Comparison of ENCODE assay signal across 8 cellular contexts in genomic region chr5:141637693-141638419, GRCh38. TPM values are rescaled to one million over a fixed set of nuclear protein-coding genes. Genes with fewer than 3 reads are reported as not detected.
DNase-seq lines count a peak whose midpoint lies in the region; ATAC-seq and TF ChIP-seq lines count a peak whose summit lies in the region.

No MANE protein-coding gene starts in this region.

- H3K27me3 Mint-ChIP-seq in activated naive CD8-positive, alpha-beta T cell treated with anti-CD3 and anti-CD28 coated beads, Interleukin-2, amount 50 U/mL, for 24 hours, result no peaks in the 10 kb centered on the region

- peak overlapping the region; percentile 70 for H2AFZ ChIP-seq in SU-DHL-6 (ENCODE audit: low read depth, low read length, severe bottlenecking)

- H3K4me1 Mint-ChIP-seq in activated naive CD8-positive, alpha-beta T cell treated with anti-CD3 and anti-CD28 coated beads, Interleukin-2, amount 50 U/mL, for 24 hours, result peaks cover 58% of the 10 kb centered on the region

- H3K9me3 Mint-ChIP-seq in activated naive CD8-positive, alpha-beta T cell treated with anti-CD3 and anti-CD28 coated beads, Interleukin-2, amount 50 U/mL, for 24 hours, result no peaks in the 10 kb centered on the region

- DNase-seq in NCI-H748 (lab: John Stamatoyannopoulos, UW; ENCODE audit: unreplicated experiment) (peak; percentile 39), NCI-H748 treated with DMSO at 0.1 percent for 48 hours (lab: John Stamatoyannopoulos, UW) (no peak), HL-60 (ENCODE audit: low read depth in 1 of 2, low spot score in 1 of 2) (peak; percentile 37 to 72), right atrium auricular region (ENCODE audit: low spot score) (no peak), retinal pigment epithelial cell (ENCODE audit: low read depth) (no peak), NCI-H2081 treated with DMSO at 0.1 percent for 48 hours (lab: John Stamatoyannopoulos, UW) (no peak)
- DNase-seq in activated naive CD8-positive, alpha-beta T cell treated with anti-CD3 and anti-CD28 coated beads, Interleukin-2, amount 50 U/mL, for 24 hours, result peak; percentile 76

- H3K27ac ChIP-seq in HL-60 (replicated peaks) (peak overlapping the region; percentile 40; the same call in 1 of the 2 replicates), SU-DHL-6 (ENCODE audit: low read depth, low read length) (peak overlapping the region; percentile 82), right atrium auricular region (peak overlapping the region in 1 of 2 donors; percentile 74)

- H3K4me3 Mint-ChIP-seq in activated naive CD8-positive, alpha-beta T cell treated with anti-CD3 and anti-CD28 coated beads, Interleukin-2, amount 50 U/mL, for 24 hours, result peak overlapping the region; percentile 90

- H3K36me3 ChIP-seq in SU-DHL-6 (ENCODE audit: low read length) (no peaks in the 10 kb centered on the region; the same call in 1 of the 2 replicates), right atrium auricular region (no peaks in the 10 kb centered on the region)

- H3K9me2 ChIP-seq in SU-DHL-6 (replicated peaks; ENCODE audit: insufficient read depth, low read length), result no peaks in the 10 kb centered on the region

- peaks cover 46% of the 10 kb centered on the region for H3K79me2 ChIP-seq in SU-DHL-6 (ENCODE audit: insufficient read depth, low read length)

- peak; percentile 39 for ATAC-seq in activated naive CD8-positive, alpha-beta T cell treated with anti-CD3 and anti-CD28 coated beads, Interleukin-2, amount 50 U/mL, for 24 hours

- H3K9ac ChIP-seq in SU-DHL-6 (ENCODE audit: low read length), result peak overlapping the region; percentile 94

- peaks cover 14% of the 10 kb centered on the region; the same call in 1 of the 2 replicates for H4K20me1 ChIP-seq in SU-DHL-6 (ENCODE audit: low read depth, low read length)

- H3K4me2 ChIP-seq in SU-DHL-6 (ENCODE audit: low read depth, low read length, poor library complexity, severe bottlenecking), result peak overlapping the region; percentile 71

- H3K9me3 ChIP-seq in SU-DHL-6 (ENCODE audit: insufficient read depth, low read length) (no peaks in the 10 kb centered on the region), right atrium auricular region (no peaks in the 10 kb centered on the region)

- H3K27ac Mint-ChIP-seq in activated naive CD8-positive, alpha-beta T cell treated with anti-CD3 and anti-CD28 coated beads, Interleukin-2, amount 50 U/mL, for 24 hours, result peak overlapping the region; percentile 92

- H3K4me1 ChIP-seq in right atrium auricular region, result peaks cover 0 to 35% of the 10 kb centered on the region in 2 donors

- peaks cover 37% of the 10 kb centered on the region for H3K36me3 Mint-ChIP-seq in activated naive CD8-positive, alpha-beta T cell treated with anti-CD3 and anti-CD28 coated beads, Interleukin-2, amount 50 U/mL, for 24 hours (ENCODE audit: low read depth)

- peak overlapping the region; percentile 92 for H3K4me3 ChIP-seq in HL-60 (replicated peaks; ENCODE audit: insufficient read depth, low read length)
- H3K4me3 ChIP-seq in SU-DHL-6 (ENCODE audit: insufficient read depth, low read length, poor library complexity, severe bottlenecking), result peak overlapping the region; percentile 97
- peak overlapping the region; percentile 75 to 79 for H3K4me3 ChIP-seq in right atrium auricular region
- peak overlapping the region; percentile 99 for H3K4me3 ChIP-seq in retinal pigment epithelial cell (ENCODE audit: low read length)

- peaks cover 12% of the 10 kb centered on the region for H3F3A ChIP-seq in SU-DHL-6 (ENCODE audit: insufficient read depth)

- H3K27me3 ChIP-seq in HL-60 (ENCODE audit: insufficient read depth, poor library complexity, severe bottlenecking) (no peaks in the 10 kb centered on the region), SU-DHL-6 (ENCODE audit: low read length) (no peaks in the 10 kb centered on the region), right atrium auricular region (no peaks in the 10 kb centered on the region)

- TF ChIP-seq CTCF in HL-60 (IDR thresholded peaks at IDR 0.05; ENCODE audit: insufficient read depth, low read length) (no peak), SU-DHL-6 (IDR thresholded peaks at IDR 0.05; ENCODE audit: insufficient read depth, low read length, poor library complexity, severe bottlenecking) (peak; percentile 49), right atrium auricular region (IDR thresholded peaks at IDR 0.05) (peak in 1 of 2 donors; percentile 37), retinal pigment epithelial cell (conservative IDR thresholded peaks at IDR 0.05; ENCODE audit: low read depth, low read length) (peak; percentile 34)

RNA-seq across cellular contexts. Expression of gene RELL2, which starts 1.1 kb away (rescaled TPM):
- 1 to 10 TPM in 1 of 2 donors, under 1 TPM in 1; 0.41 to 1.3 TPM for total RNA-seq in right atrium auricular region

RNA-seq across cellular contexts. Expression of gene HDAC3, which starts 1.2 kb away (rescaled TPM):
- total RNA-seq in right atrium auricular region, result 10 to 100 TPM; 21.0 to 22.2 TPM

RNA-seq across cellular contexts. Expression of gene FCHSD1, which starts 13.4 kb away (rescaled TPM):
- total RNA-seq in right atrium auricular region, result 1 to 10 TPM; 5.1 to 6.4 TPM

RNA-seq across cellular contexts. Expression of gene DIAPH1, which starts 19.1 kb away (rescaled TPM):
- 10 to 100 TPM; 18.7 to 82.7 TPM for total RNA-seq in right atrium auricular region

RNA-seq across cellular contexts. Expression of gene ARAP3, which starts 44.2 kb away (rescaled TPM):
- 10 to 100 TPM in 1 of 2 donors, 1 to 10 TPM in 1; 5.6 to 12.5 TPM for total RNA-seq in right atrium auricular region

Comparison
In these comparisons a context has a peak if more than half of its experiments do, and no peak if none do; other contexts are left out.
1. DNase-seq: peak in NCI-H748 (single experiment), HL-60 (2 of 2) and activated naive CD8-positive, alpha-beta T cell treated with anti-CD3 and anti-CD28 coated beads, Interleukin-2, amount 50 U/mL, for 24 hours (single experiment); none in NCI-H748 treated with DMSO at 0.1 percent for 48 hours (single experiment), right atrium auricular region (single experiment), retinal pigment epithelial cell (single experiment) and NCI-H2081 treated with DMSO at 0.1 percent for 48 hours (single experiment).
2. Peak in every context shown above with its lines, with median percentiles within 50 percentile points of each other: H3K4me3 ChIP-seq.